ENCODE assay signal across 9 cellular contexts in the genomic region with DNA sequence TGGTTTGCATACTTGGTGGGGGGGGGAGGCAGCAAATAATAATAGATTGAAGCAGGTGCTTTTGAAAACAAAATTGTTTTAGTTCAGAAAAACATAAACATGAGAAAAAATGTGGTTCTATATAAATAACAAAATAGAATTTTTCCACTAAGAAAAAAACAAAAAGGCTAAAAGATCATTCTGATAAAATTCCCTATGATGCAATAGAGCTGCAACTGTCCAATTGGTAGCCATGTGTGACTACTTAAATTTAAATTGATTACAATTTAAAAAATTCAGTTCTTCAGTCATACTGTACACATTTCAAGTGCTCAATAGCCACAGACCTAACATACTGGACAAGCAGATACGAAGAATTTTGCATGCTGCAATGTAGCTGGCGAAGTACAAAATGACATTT. TPM values are rescaled to one million over a fixed set of nuclear protein-coding genes. Genes with fewer than 3 reads are reported as not detected.
"Had no signal": no experiment of that assay in that cellular context is flagged by ENCODE, and none has a peak within 500 bp of the region (broad histone marks: within the 10 kb centered on the region; RNA-seq: fewer than 3 reads in every experiment).

No MANE protein-coding gene starts in this region.

- DNase-seq: GM23248, GOT3, H7, HCEC 1CT, KG1 had no signal

- H3K27me3 Mint-ChIP-seq: IgD-negative memory B cell had no signal

- H3K9ac ChIP-seq: GM23248 had no signal

- FAIRE-seq: HTR-8/SVneo had no signal

- H3K27ac ChIP-seq: GM23248 had no signal

- H3K4me3 Mint-ChIP-seq: IgD-negative memory B cell had no signal

- H3K4me3 ChIP-seq: GM23248 had no signal

- H3K27ac Mint-ChIP-seq: IgD-negative memory B cell had no signal

- H3K4me1 Mint-ChIP-seq: IgD-negative memory B cell had no signal

- H2AFZ ChIP-seq: GM23248 had no signal

- H3K9me3 Mint-ChIP-seq: IgD-negative memory B cell had no signal

RNA-seq across cellular contexts. Expression of a gene that starts 21.8 kb away (rescaled TPM):
- total RNA-seq: GM23248, HT-29 had no signal
- polyA plus RNA-seq: GM23248, IgD-negative memory B cell had no signal

RNA-seq across cellular contexts. Expression of a gene that starts 42.1 kb away (rescaled TPM):
- total RNA-seq: GM23248, H4, H7, HT-29 had no signal
- polyA plus RNA-seq: GM23248, IgD-negative memory B cell had no signal
